16 cellular contexts compared by ENCODE assay signal in the genomic region with DNA sequence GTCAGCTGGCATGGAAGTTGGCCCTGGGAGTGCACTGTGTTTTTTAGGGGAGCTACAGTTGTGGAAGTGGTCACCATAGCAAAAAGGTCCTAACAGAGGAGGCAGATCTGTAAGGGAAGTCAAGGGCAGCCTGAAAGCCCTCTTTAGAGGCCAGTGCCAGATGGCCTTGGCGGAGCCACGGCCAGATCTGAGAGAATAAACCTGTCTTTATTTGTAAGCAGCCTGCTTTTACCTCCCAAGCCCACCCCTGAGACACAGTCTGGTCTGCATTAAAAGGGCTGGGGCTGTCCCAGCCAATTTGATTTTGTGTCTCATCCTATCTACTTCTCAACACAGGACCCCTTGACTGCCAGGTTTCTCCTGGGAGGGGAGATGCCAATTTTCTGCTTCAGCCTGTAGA. TPM values are rescaled to one million over a fixed set of nuclear protein-coding genes. Genes with fewer than 3 reads are reported as not detected.
DNase-seq lines count a peak whose midpoint lies in the region; ATAC-seq and TF ChIP-seq lines count a peak whose summit lies in the region.
"Had no signal": no experiment of that assay in that cellular context is flagged by ENCODE, and none has a peak within 500 bp of the region (broad histone marks: within the 10 kb centered on the region; RNA-seq: fewer than 3 reads in every experiment).

No MANE protein-coding gene starts in this region.

- no peak overlapping the region for H3K23ac ChIP-seq in mesenchymal stem cell (ENCODE audit: low read length in 2 of 2)

- H3K4me2 ChIP-seq in mesenchymal stem cell (ENCODE audit: low read length, poor library complexity, severe bottlenecking): no peak overlapping the region

- H3K14ac ChIP-seq in mesenchymal stem cell (ENCODE audit: low read length in 2 of 2): no peak overlapping the region

- H3K36me3 Mint-ChIP-seq in activated CD4-positive, alpha-beta T cell treated with anti-CD3 and anti-CD28 coated beads, Interleukin-2, amount 10 ng/mL, durations not matched to agents 7 days and 5 days (ENCODE audit: low read depth): peaks cover 17% of the 10 kb centered on the region
- peaks cover 23% of the 10 kb centered on the region for H3K36me3 Mint-ChIP-seq in activated T-helper 17 cell treated with anti-CD3 and anti-CD28 coated beads, Interleukin-2, amount 50 U/mL, for 72 hours (ENCODE audit: low read depth)
- H3K36me3 Mint-ChIP-seq in progenitor cell of endocrine pancreas (ENCODE audit: insufficient read depth): peaks cover 13% of the 10 kb centered on the region

- H3K27ac Mint-ChIP-seq in activated CD4-positive, alpha-beta T cell treated with anti-CD3 and anti-CD28 coated beads, Interleukin-2, amount 10 ng/mL, durations not matched to agents 7 days and 5 days: peak overlapping the region; percentile 43
- H3K27ac Mint-ChIP-seq in activated T-helper 17 cell treated with anti-CD3 and anti-CD28 coated beads, Interleukin-2, amount 50 U/mL, for 72 hours: peak overlapping the region; percentile 29
- peak overlapping the region; percentile 60 for H3K27ac Mint-ChIP-seq in progenitor cell of endocrine pancreas

- H2BK12ac ChIP-seq in mesenchymal stem cell (ENCODE audit: low read length in 2 of 2): no peak overlapping the region

- no peak overlapping the region for H3K4me3 Mint-ChIP-seq in activated CD4-positive, alpha-beta T cell treated with anti-CD3 and anti-CD28 coated beads, Interleukin-2, amount 10 ng/mL, durations not matched to agents 7 days and 5 days
- H3K4me3 Mint-ChIP-seq in activated T-helper 17 cell treated with anti-CD3 and anti-CD28 coated beads, Interleukin-2, amount 50 U/mL, for 72 hours: no peak overlapping the region
- H3K4me3 Mint-ChIP-seq in progenitor cell of endocrine pancreas (ENCODE audit: low read depth): no peak overlapping the region

- no peak overlapping the region for H2AK5ac ChIP-seq in mesenchymal stem cell (ENCODE audit: low read length, severe bottlenecking)

- no peak overlapping the region for H3K4me3 ChIP-seq in mesenchymal stem cell (ENCODE audit: insufficient read depth in 1 of 2, low read depth in 1 of 2, low read length in 2 of 2)

- H4K8ac ChIP-seq in mesenchymal stem cell (ENCODE audit: low read length): no peak overlapping the region

- H3K18ac ChIP-seq in mesenchymal stem cell (ENCODE audit: low read depth in 1 of 2, low read length in 2 of 2): no peak overlapping the region

- no peak overlapping the region for H3K27ac ChIP-seq in mesenchymal stem cell (ENCODE audit: low read length, poor library complexity, severe bottlenecking)

- H3K27me3 ChIP-seq in mesenchymal stem cell (ENCODE audit: control insufficient read depth in 1 of 2, insufficient read depth in 1 of 2, low read length in 2 of 2): no peaks in the 10 kb centered on the region

- no peaks in the 10 kb centered on the region for H3K4me1 ChIP-seq in mesenchymal stem cell (ENCODE audit: control insufficient read depth, insufficient read depth, low read depth, low read length)

- no peak overlapping the region for H2AFZ ChIP-seq in mesenchymal stem cell (ENCODE audit: low read depth, low read length)

- H2BK15ac ChIP-seq in mesenchymal stem cell (ENCODE audit: low read depth, poor library complexity, severe bottlenecking): no peak overlapping the region

- no peaks in the 10 kb centered on the region for H3K4me1 Mint-ChIP-seq in activated CD4-positive, alpha-beta T cell treated with anti-CD3 and anti-CD28 coated beads, Interleukin-2, amount 10 ng/mL, durations not matched to agents 7 days and 5 days
- no peaks in the 10 kb centered on the region for H3K4me1 Mint-ChIP-seq in activated T-helper 17 cell treated with anti-CD3 and anti-CD28 coated beads, Interleukin-2, amount 50 U/mL, for 72 hours
- H3K4me1 Mint-ChIP-seq in progenitor cell of endocrine pancreas (ENCODE audit: low read depth): no peaks in the 10 kb centered on the region

- peaks cover 3% of the 10 kb centered on the region for H3K9me3 Mint-ChIP-seq in activated CD4-positive, alpha-beta T cell treated with anti-CD3 and anti-CD28 coated beads, Interleukin-2, amount 10 ng/mL, durations not matched to agents 7 days and 5 days
- H3K9me3 Mint-ChIP-seq in activated T-helper 17 cell treated with anti-CD3 and anti-CD28 coated beads, Interleukin-2, amount 50 U/mL, for 72 hours: no peaks in the 10 kb centered on the region
- no peaks in the 10 kb centered on the region for H3K9me3 Mint-ChIP-seq in progenitor cell of endocrine pancreas (ENCODE audit: low read depth)

- H3K9me3 ChIP-seq in mesenchymal stem cell (ENCODE audit: control insufficient read depth, low read length): no peaks in the 10 kb centered on the region

- no peaks in the 10 kb centered on the region for H3K36me3 ChIP-seq in mesenchymal stem cell (ENCODE audit: control insufficient read depth in 1 of 2, insufficient read depth in 2 of 2, low read depth in 1 of 2, low read length in 2 of 2)

- DNase-seq in activated CD4-positive, alpha-beta T cell treated with anti-CD3 and anti-CD28 coated beads, Interleukin-2, amount 10 ng/mL, durations not matched to agents 7 days and 5 days: no peak
- no peak for DNase-seq in activated CD4-positive, alpha-beta T cell treated with anti-CD3 and anti-CD28 coated beads, Interleukin-2, amount 50 U/mL, for 48 hours
- peak; percentile 54 to 81 for DNase-seq in NCI-H524 (lab: John Stamatoyannopoulos, UW)
- no peak for DNase-seq in progenitor cell of endocrine pancreas (ENCODE audit: low spot score, unreplicated experiment)
- DNase-seq in NOMO-1 treated with dmso at 0.1 percent for 144 hours (lab: John Stamatoyannopoulos, UW; ENCODE audit: unreplicated experiment): no peak
- DNase-seq in SIG-M5 treated with dmso at 0.1 percent for 504 hours (lab: John Stamatoyannopoulos, UW; ENCODE audit: unreplicated experiment): no peak
- DNase-seq in mesenchymal stem cell: no peak
- DNase-seq: 8988T, DMS153, EL, H7, NCI-H187, NCI-H446 treated with DMSO at 0.1 percent for 48 hours had no signal

- POLR2A ChIA-PET in activated CD4-positive, alpha-beta T cell treated with anti-CD3 and anti-CD28 coated beads, Interleukin-2, amount 10 ng/mL, durations not matched to agents 7 days and 5 days (lab: Charles Lee): no interaction called here

- H4K91ac ChIP-seq in mesenchymal stem cell (ENCODE audit: low read length): no peak overlapping the region

- ATAC-seq in activated T-helper 17 cell treated with anti-CD3 and anti-CD28 coated beads, Interleukin-2, amount 50 U/mL, for 72 hours (replicated peaks): no peak
- ATAC-seq: Panc1, Right ventricle myocardium inferior had no signal

- H2BK5ac ChIP-seq in mesenchymal stem cell (ENCODE audit: low read depth, low read length, poor library complexity, severe bottlenecking): no peak overlapping the region

- CTCF ChIA-PET in activated CD4-positive, alpha-beta T cell treated with anti-CD3 and anti-CD28 coated beads, Interleukin-2, amount 10 ng/mL, durations not matched to agents 7 days and 5 days (lab: Charles Lee): no interaction called here

- peaks cover 1% of the 10 kb centered on the region for H3K79me1 ChIP-seq in mesenchymal stem cell (replicated peaks; ENCODE audit: low read length, poor library complexity, severe bottlenecking)

- no peak for TF ChIP-seq CTCF in progenitor cell of endocrine pancreas (IDR thresholded peaks at IDR 0.05; ENCODE audit: unreplicated experiment)

- 98% methylated on average over 2 of the region's 2 CpGs for WGBS in mesenchymal stem cell

- no peak overlapping the region for H2BK120ac ChIP-seq in mesenchymal stem cell (ENCODE audit: low read depth, low read length)

- H3K9ac ChIP-seq in mesenchymal stem cell (ENCODE audit: low read length): no peak overlapping the region

- no peak overlapping the region for H3K4ac ChIP-seq in mesenchymal stem cell (ENCODE audit: low read depth in 1 of 2, low read length in 2 of 2)

- H3K27me3 Mint-ChIP-seq in activated CD4-positive, alpha-beta T cell treated with anti-CD3 and anti-CD28 coated beads, Interleukin-2, amount 10 ng/mL, durations not matched to agents 7 days and 5 days: no peaks in the 10 kb centered on the region
- H3K27me3 Mint-ChIP-seq in activated T-helper 17 cell treated with anti-CD3 and anti-CD28 coated beads, Interleukin-2, amount 50 U/mL, for 72 hours: no peaks in the 10 kb centered on the region
- no peaks in the 10 kb centered on the region for H3K27me3 Mint-ChIP-seq in progenitor cell of endocrine pancreas

RNA-seq across cellular contexts. Expression of a gene that starts 51.0 kb away (rescaled TPM):
- total RNA-seq in activated CD4-positive, alpha-beta T cell treated with anti-CD3 and anti-CD28 coated beads, Interleukin-2, amount 10 ng/mL, durations not matched to agents 7 days and 5 days: 10 to 100 TPM; 59.4 to 73.6 TPM
- 10 to 100 TPM; 46.1 to 75.4 TPM for total RNA-seq in activated T-helper 17 cell treated with anti-CD3 and anti-CD28 coated beads, Interleukin-2, amount 50 U/mL, for 72 hours
- total RNA-seq in progenitor cell of endocrine pancreas: 58.0 and 63.0 TPM in 2 replicates
- polyA plus RNA-seq in mesenchymal stem cell (2013, experiment 1 of 2): 20.3 TPM
- polyA plus RNA-seq in mesenchymal stem cell (2013, experiment 2 of 2): 25.6 TPM

Comparison
In these comparisons a context has a peak if more than half of its experiments do, and no peak if none do; other contexts are left out.
1. DNase-seq: peak in NCI-H524 (2 of 2); none in activated CD4-positive, alpha-beta T cell treated with anti-CD3 and anti-CD28 coated beads, Interleukin-2, amount 10 ng/mL, durations not matched to agents 7 days and 5 days (single experiment), activated CD4-positive, alpha-beta T cell treated with anti-CD3 and anti-CD28 coated beads, Interleukin-2, amount 50 U/mL, for 48 hours (0 of 2), progenitor cell of endocrine pancreas (single experiment), NOMO-1 treated with dmso at 0.1 percent for 144 hours (single experiment), SIG-M5 treated with dmso at 0.1 percent for 504 hours (single experiment) and mesenchymal stem cell (single experiment).
2. Peak in every context shown above with its lines, with median percentiles within 50 percentile points of each other: H3K27ac Mint-ChIP-seq.